ENCODE assay signal across 2 cellular contexts in the genomic region with DNA sequence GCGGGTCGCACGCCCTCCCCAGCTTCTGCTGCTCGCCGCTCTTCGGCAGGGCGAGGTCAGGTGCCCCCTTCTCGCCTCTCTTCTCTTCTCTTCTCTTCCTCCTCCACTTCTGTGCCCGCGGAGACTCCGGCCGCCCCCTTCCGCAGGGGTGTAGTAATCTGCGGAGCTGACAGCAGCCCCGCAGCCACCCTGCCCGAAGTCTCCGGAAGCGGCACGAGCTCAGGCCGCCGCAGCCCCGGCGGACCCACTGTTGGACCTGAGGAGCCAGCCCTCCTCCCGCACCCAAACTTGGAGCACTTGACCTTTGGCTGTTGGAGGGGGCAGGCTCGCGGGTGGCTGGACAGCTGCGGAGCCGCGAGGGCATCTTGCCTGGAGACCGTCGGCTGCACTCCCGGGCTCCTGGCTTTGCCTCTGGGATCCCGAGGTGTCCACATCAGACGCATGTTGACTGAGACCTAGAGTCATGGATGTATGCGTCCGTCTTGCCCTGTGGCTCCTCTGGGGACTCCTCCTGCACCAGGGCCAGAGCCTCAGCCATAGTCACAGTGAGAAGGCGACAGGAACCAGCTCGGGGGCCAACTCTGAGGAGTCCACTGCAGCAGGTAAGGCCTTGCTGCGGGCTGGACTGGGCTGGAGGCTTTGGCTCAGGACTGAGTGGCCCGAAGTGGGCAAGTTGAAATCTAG.
TF ChIP-seq lines count a peak whose summit lies in the region.

No MANE protein-coding gene starts in this region.

TF ChIP-seq in IMR-90, 13 proteins besides CTCF, POLR2A, EP300 and RAD21:
- TF ChIP-seq RCOR1 (IDR thresholded peaks at IDR 0.05; ENCODE audit: insufficient replicate concordance, low read length): no peak
- peak; percentile 36; the same call in 1 of the 2 replicates for TF ChIP-seq MXI1 (IDR thresholded peaks at IDR 0.05; ENCODE audit: borderline replicate concordance, low read depth, low read length)
- no peak for TF ChIP-seq FOS (IDR thresholded peaks at IDR 0.05; ENCODE audit: low read depth, low read length)
- TF ChIP-seq, protein P1, sequence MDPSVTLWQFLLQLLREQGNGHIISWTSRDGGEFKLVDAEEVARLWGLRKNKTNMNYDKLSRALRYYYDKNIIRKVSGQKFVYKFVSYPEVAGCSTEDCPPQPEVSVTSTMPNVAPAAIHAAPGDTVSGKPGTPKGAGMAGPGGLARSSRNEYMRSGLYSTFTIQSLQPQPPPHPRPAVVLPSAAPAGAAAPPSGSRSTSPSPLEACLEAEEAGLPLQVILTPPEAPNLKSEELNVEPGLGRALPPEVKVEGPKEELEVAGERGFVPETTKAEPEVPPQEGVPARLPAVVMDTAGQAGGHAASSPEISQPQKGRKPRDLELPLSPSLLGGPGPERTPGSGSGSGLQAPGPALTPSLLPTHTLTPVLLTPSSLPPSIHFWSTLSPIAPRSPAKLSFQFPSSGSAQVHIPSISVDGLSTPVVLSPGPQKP (IDR thresholded peaks at IDR 0.05; ENCODE audit: borderline replicate concordance, low read depth, low read length): no peak
- no peak for TF ChIP-seq CEBPB (IDR thresholded peaks at IDR 0.05; ENCODE audit: low read depth, low read length)
- TF ChIP-seq SMC3 (IDR thresholded peaks at IDR 0.05; ENCODE audit: low read depth, low read length): no peak
- TF ChIP-seq, protein P2, sequence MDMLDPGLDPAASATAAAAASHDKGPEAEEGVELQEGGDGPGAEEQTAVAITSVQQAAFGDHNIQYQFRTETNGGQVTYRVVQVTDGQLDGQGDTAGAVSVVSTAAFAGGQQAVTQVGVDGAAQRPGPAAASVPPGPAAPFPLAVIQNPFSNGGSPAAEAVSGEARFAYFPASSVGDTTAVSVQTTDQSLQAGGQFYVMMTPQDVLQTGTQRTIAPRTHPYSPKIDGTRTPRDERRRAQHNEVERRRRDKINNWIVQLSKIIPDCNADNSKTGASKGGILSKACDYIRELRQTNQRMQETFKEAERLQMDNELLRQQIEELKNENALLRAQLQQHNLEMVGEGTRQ (IDR thresholded peaks at IDR 0.05; ENCODE audit: low read depth, low read length): no peak
- 0 out of 2 replicates have a peak, but pooled peaks have one; percentile 5 for TF ChIP-seq MAZ (IDR thresholded peaks at IDR 0.05; ENCODE audit: borderline replicate concordance, low read depth, low read length)
- no peak for TF ChIP-seq NFE2L2 (IDR thresholded peaks at IDR 0.05; ENCODE audit: low read depth, low read length)
- TF ChIP-seq MAFK (IDR thresholded peaks at IDR 0.05; ENCODE audit: low read depth, low read length): no peak
- TF ChIP-seq RFX5 (IDR thresholded peaks at IDR 0.05; ENCODE audit: low read depth, low read length): no peak
- TF ChIP-seq CHD1 (IDR thresholded peaks at IDR 0.05; ENCODE audit: low read depth, low read length): no peak
- peak; percentile 48; the same call in 1 of the 2 replicates for TF ChIP-seq BHLHE40 (IDR thresholded peaks at IDR 0.05; ENCODE audit: low read depth, low read length)

TF ChIP-seq in WTC11, 78 proteins besides CTCF, POLR2A, EP300 and RAD21 (continues in another document):
- TF ChIP-seq, protein P3, sequence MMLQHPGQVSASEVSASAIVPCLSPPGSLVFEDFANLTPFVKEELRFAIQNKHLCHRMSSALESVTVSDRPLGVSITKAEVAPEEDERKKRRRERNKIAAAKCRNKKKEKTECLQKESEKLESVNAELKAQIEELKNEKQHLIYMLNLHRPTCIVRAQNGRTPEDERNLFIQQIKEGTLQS (CRISPR knock-in tag; conservative IDR thresholded peaks at IDR 0.05): no peak
- TF ChIP-seq NFYB (CRISPR knock-in tag; conservative IDR thresholded peaks at IDR 0.05; ENCODE audit: low read depth) (no peak), NFATC4 (CRISPR knock-in tag; IDR thresholded peaks at IDR 0.05) (no peak), NR1H2 (CRISPR knock-in tag; IDR thresholded peaks at IDR 0.05) (no peak), ZNF263 (CRISPR knock-in tag; IDR thresholded peaks at IDR 0.05; ENCODE audit: low read depth) (peak; percentile 60; the same call in 1 of the 2 replicates), SOX15 (CRISPR knock-in tag; IDR thresholded peaks at IDR 0.05) (no peak), TEAD4 (CRISPR knock-in tag; IDR thresholded peaks at IDR 0.05) (no peak), HMGA2 (CRISPR knock-in tag; IDR thresholded peaks at IDR 0.05) (no peak), MYBL2 (CRISPR knock-in tag; IDR thresholded peaks at IDR 0.05) (0 out of 2 replicates have a peak, but pooled peaks have one; percentile 61), ZNF121 (CRISPR knock-in tag; IDR thresholded peaks at IDR 0.05) (no peak), ESRRA (CRISPR knock-in tag; IDR thresholded peaks at IDR 0.05; ENCODE audit: borderline replicate concordance) (0 out of 2 replicates have a peak, but pooled peaks have one; percentile 34)
- TF ChIP-seq, protein P4, sequence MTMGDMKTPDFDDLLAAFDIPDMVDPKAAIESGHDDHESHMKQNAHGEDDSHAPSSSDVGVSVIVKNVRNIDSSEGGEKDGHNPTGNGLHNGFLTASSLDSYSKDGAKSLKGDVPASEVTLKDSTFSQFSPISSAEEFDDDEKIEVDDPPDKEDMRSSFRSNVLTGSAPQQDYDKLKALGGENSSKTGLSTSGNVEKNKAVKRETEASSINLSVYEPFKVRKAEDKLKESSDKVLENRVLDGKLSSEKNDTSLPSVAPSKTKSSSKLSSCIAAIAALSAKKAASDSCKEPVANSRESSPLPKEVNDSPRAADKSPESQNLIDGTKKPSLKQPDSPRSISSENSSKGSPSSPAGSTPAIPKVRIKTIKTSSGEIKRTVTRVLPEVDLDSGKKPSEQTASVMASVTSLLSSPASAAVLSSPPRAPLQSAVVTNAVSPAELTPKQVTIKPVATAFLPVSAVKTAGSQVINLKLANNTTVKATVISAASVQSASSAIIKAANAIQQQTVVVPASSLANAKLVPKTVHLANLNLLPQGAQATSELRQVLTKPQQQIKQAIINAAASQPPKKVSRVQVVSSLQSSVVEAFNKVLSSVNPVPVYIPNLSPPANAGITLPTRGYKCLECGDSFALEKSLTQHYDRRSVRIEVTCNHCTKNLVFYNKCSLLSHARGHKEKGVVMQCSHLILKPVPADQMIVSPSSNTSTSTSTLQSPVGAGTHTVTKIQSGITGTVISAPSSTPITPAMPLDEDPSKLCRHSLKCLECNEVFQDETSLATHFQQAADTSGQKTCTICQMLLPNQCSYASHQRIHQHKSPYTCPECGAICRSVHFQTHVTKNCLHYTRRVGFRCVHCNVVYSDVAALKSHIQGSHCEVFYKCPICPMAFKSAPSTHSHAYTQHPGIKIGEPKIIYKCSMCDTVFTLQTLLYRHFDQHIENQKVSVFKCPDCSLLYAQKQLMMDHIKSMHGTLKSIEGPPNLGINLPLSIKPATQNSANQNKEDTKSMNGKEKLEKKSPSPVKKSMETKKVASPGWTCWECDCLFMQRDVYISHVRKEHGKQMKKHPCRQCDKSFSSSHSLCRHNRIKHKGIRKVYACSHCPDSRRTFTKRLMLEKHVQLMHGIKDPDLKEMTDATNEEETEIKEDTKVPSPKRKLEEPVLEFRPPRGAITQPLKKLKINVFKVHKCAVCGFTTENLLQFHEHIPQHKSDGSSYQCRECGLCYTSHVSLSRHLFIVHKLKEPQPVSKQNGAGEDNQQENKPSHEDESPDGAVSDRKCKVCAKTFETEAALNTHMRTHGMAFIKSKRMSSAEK (CRISPR knock-in tag; IDR thresholded peaks at IDR 0.05; ENCODE audit: borderline replicate concordance): no peak
- TF ChIP-seq, protein P5, sequence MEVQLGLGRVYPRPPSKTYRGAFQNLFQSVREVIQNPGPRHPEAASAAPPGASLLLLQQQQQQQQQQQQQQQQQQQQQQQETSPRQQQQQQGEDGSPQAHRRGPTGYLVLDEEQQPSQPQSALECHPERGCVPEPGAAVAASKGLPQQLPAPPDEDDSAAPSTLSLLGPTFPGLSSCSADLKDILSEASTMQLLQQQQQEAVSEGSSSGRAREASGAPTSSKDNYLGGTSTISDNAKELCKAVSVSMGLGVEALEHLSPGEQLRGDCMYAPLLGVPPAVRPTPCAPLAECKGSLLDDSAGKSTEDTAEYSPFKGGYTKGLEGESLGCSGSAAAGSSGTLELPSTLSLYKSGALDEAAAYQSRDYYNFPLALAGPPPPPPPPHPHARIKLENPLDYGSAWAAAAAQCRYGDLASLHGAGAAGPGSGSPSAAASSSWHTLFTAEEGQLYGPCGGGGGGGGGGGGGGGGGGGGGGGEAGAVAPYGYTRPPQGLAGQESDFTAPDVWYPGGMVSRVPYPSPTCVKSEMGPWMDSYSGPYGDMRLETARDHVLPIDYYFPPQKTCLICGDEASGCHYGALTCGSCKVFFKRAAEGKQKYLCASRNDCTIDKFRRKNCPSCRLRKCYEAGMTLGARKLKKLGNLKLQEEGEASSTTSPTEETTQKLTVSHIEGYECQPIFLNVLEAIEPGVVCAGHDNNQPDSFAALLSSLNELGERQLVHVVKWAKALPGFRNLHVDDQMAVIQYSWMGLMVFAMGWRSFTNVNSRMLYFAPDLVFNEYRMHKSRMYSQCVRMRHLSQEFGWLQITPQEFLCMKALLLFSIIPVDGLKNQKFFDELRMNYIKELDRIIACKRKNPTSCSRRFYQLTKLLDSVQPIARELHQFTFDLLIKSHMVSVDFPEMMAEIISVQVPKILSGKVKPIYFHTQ (CRISPR knock-in tag; IDR thresholded peaks at IDR 0.05): no peak
- TF ChIP-seq, protein P6, sequence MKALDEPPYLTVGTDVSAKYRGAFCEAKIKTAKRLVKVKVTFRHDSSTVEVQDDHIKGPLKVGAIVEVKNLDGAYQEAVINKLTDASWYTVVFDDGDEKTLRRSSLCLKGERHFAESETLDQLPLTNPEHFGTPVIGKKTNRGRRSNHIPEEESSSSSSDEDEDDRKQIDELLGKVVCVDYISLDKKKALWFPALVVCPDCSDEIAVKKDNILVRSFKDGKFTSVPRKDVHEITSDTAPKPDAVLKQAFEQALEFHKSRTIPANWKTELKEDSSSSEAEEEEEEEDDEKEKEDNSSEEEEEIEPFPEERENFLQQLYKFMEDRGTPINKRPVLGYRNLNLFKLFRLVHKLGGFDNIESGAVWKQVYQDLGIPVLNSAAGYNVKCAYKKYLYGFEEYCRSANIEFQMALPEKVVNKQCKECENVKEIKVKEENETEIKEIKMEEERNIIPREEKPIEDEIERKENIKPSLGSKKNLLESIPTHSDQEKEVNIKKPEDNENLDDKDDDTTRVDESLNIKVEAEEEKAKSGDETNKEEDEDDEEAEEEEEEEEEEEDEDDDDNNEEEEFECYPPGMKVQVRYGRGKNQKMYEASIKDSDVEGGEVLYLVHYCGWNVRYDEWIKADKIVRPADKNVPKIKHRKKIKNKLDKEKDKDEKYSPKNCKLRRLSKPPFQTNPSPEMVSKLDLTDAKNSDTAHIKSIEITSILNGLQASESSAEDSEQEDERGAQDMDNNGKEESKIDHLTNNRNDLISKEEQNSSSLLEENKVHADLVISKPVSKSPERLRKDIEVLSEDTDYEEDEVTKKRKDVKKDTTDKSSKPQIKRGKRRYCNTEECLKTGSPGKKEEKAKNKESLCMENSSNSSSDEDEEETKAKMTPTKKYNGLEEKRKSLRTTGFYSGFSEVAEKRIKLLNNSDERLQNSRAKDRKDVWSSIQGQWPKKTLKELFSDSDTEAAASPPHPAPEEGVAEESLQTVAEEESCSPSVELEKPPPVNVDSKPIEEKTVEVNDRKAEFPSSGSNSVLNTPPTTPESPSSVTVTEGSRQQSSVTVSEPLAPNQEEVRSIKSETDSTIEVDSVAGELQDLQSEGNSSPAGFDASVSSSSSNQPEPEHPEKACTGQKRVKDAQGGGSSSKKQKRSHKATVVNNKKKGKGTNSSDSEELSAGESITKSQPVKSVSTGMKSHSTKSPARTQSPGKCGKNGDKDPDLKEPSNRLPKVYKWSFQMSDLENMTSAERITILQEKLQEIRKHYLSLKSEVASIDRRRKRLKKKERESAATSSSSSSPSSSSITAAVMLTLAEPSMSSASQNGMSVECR (CRISPR knock-in tag; IDR thresholded peaks at IDR 0.05; ENCODE audit: borderline replicate concordance): no peak
- TF ChIP-seq, protein P7, sequence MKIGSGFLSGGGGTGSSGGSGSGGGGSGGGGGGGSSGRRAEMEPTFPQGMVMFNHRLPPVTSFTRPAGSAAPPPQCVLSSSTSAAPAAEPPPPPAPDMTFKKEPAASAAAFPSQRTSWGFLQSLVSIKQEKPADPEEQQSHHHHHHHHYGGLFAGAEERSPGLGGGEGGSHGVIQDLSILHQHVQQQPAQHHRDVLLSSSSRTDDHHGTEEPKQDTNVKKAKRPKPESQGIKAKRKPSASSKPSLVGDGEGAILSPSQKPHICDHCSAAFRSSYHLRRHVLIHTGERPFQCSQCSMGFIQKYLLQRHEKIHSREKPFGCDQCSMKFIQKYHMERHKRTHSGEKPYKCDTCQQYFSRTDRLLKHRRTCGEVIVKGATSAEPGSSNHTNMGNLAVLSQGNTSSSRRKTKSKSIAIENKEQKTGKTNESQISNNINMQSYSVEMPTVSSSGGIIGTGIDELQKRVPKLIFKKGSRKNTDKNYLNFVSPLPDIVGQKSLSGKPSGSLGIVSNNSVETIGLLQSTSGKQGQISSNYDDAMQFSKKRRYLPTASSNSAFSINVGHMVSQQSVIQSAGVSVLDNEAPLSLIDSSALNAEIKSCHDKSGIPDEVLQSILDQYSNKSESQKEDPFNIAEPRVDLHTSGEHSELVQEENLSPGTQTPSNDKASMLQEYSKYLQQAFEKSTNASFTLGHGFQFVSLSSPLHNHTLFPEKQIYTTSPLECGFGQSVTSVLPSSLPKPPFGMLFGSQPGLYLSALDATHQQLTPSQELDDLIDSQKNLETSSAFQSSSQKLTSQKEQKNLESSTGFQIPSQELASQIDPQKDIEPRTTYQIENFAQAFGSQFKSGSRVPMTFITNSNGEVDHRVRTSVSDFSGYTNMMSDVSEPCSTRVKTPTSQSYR (CRISPR knock-in tag; IDR thresholded peaks at IDR 0.05): no peak
- TF ChIP-seq, protein P8, sequence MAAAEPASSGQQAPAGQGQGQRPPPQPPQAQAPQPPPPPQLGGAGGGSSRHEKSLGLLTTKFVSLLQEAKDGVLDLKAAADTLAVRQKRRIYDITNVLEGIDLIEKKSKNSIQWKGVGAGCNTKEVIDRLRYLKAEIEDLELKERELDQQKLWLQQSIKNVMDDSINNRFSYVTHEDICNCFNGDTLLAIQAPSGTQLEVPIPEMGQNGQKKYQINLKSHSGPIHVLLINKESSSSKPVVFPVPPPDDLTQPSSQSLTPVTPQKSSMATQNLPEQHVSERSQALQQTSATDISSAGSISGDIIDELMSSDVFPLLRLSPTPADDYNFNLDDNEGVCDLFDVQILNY (CRISPR knock-in tag; IDR thresholded peaks at IDR 0.05): no peak
- TF ChIP-seq, protein P9, sequence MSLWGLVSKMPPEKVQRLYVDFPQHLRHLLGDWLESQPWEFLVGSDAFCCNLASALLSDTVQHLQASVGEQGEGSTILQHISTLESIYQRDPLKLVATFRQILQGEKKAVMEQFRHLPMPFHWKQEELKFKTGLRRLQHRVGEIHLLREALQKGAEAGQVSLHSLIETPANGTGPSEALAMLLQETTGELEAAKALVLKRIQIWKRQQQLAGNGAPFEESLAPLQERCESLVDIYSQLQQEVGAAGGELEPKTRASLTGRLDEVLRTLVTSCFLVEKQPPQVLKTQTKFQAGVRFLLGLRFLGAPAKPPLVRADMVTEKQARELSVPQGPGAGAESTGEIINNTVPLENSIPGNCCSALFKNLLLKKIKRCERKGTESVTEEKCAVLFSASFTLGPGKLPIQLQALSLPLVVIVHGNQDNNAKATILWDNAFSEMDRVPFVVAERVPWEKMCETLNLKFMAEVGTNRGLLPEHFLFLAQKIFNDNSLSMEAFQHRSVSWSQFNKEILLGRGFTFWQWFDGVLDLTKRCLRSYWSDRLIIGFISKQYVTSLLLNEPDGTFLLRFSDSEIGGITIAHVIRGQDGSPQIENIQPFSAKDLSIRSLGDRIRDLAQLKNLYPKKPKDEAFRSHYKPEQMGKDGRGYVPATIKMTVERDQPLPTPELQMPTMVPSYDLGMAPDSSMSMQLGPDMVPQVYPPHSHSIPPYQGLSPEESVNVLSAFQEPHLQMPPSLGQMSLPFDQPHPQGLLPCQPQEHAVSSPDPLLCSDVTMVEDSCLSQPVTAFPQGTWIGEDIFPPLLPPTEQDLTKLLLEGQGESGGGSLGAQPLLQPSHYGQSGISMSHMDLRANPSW (CRISPR knock-in tag; conservative IDR thresholded peaks at IDR 0.05; ENCODE audit: low read depth): no peak
